8 cellular contexts compared by ENCODE assay signal in the genomic region with DNA sequence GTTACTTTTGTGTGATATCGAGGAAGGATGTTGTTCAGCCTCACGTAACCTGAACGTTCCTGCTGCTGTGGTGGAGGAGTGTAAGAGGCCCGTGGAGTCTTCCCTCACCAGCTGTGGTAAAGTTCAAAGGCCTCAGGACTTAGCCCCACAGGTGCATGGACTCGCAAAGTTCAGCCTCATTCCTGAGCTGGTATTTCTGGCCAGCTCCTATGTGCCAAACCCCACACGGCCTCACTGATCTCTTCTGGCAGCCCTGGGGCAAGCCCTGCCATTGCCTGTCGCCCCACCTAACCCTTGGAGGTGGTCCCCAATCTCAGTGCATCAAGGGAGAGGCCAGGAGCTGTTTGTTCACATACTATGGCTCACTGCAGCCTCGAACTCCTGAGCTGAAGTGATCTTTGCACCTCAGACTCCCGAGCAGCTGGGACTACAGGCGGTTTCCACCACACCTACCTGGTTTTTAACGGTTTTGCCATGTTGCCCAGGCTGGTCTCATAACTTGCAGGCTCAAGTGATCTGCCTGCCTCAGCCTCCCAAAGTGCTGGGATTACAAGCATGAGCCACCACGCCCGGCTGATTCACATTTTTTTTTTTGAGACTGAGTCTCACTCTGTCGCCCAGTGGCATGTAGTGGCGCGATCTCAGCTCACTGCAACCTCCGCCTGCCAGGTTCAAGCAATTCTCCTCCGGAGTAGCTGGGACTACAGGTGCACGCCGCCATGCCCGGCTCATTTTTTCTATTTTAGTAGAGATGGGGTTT. TPM values are rescaled to one million over a fixed set of nuclear protein-coding genes. Genes with fewer than 3 reads are reported as not detected.
DNase-seq lines count a peak whose midpoint lies in the region; ATAC-seq and TF ChIP-seq lines count a peak whose summit lies in the region.

No MANE protein-coding gene starts in this region.

- ATAC-seq in HG03378 (IDR thresholded peaks at IDR 0.05; ENCODE audit: unreplicated experiment) = no peak
- no peak for ATAC-seq in omental fat pad (ENCODE audit: low FRiP score)

- peaks cover 37% of the 10 kb centered on the region for H3K4me1 Mint-ChIP-seq in osteocyte (ENCODE audit: unreplicated experiment)

- CTCF ChIA-PET in RWPE1 (lab: Yijun Ruan, JAX) = interaction anchor here (0.5 to 0.6 kb wide), 2 partner anchors 23 to 163 kb away, joined by 7 read pairs; no protein-coding TSS in a partner anchor

- H3K27me3 Mint-ChIP-seq in osteocyte (ENCODE audit: unreplicated experiment) = peaks cover 3% of the 10 kb centered on the region

- no peaks in the 10 kb centered on the region for H3K9me3 Mint-ChIP-seq in osteocyte (ENCODE audit: unreplicated experiment)

- POLR2A ChIA-PET in RWPE1 (lab: Yijun Ruan, JAX; ENCODE audit: low non-redundant PET) = interaction anchor here (0.6 kb wide), 1 partner anchor 172 kb away, joined by 3 read pairs; no protein-coding TSS in a partner anchor

- DNase-seq in GM12865 (ENCODE audit: low read depth) (no peak), RWPE1 (ENCODE audit: low spot score) (no peak), epithelial cell of prostate (ENCODE audit: low read depth, low spot score) (no peak), osteocyte (ENCODE audit: extremely low spot score, unreplicated experiment) (no peak), NCI-H1436 (lab: John Stamatoyannopoulos, UW) (no peak), omental fat pad (ENCODE audit: low spot score) (no peak), GDM1 (lab: John Stamatoyannopoulos, UW) (no peak)

- TF ChIP-seq CTCF in GM12865 (IDR thresholded peaks at IDR 0.05; ENCODE audit: insufficient read depth, low read depth, low read length, missing control alignments) = no peak
- TF ChIP-seq CTCF in RWPE1 (conservative IDR thresholded peaks at IDR 0.05; ENCODE audit: low read depth) = no peak
- TF ChIP-seq CTCF in osteocyte (IDR thresholded peaks at IDR 0.05) = no peak
- TF ChIP-seq CTCF in omental fat pad (IDR thresholded peaks at IDR 0.05) = no peak

- no peak overlapping the region for H3K27ac Mint-ChIP-seq in osteocyte (ENCODE audit: unreplicated experiment)

- H3K27ac ChIP-seq in RWPE1 (peak overlapping the region; percentile 94), epithelial cell of prostate (peak overlapping the region; percentile 81)

- peak overlapping the region; percentile 81 for H3K4me3 Mint-ChIP-seq in osteocyte (ENCODE audit: unreplicated experiment)

- peaks cover 6% of the 10 kb centered on the region for H3K36me3 Mint-ChIP-seq in osteocyte (ENCODE audit: unreplicated experiment)

- peak overlapping the region; percentile 92 for H3K4me3 ChIP-seq in GM12865 (ENCODE audit: low read depth, low read length)

RNA-seq across cellular contexts. Expression of a gene that starts 2.2 kb away (rescaled TPM):
- 31.5 TPM in 2 replicates for total RNA-seq in osteocyte
- total RNA-seq in omental fat pad = 10 to 100 TPM; 14.7 to 34.9 (median 22.4) TPM

RNA-seq across cellular contexts. Expression of a gene that starts 17.7 kb away (rescaled TPM):
- 8.0 and 9.3 TPM in 2 replicates for total RNA-seq in osteocyte
- 10 to 100 TPM in 3 of 4 donors, 1 to 10 TPM in 1; 9.1 to 31.8 (median 13.4) TPM for total RNA-seq in omental fat pad

RNA-seq across cellular contexts. Expression of a gene that starts 17.9 kb away (rescaled TPM):
- total RNA-seq in osteocyte = 6.0 and 6.4 TPM in 2 replicates
- total RNA-seq in omental fat pad = 1 to 10 TPM in 3 of 4 donors, under 1 TPM in 1; 0.95 to 5.5 (median 1.7) TPM

RNA-seq across cellular contexts. Expression of a gene that starts 37.3 kb away (rescaled TPM):
- total RNA-seq in osteocyte = 14.4 and 15.4 TPM in 2 replicates
- 10 to 100 TPM; 15.4 to 56.8 (median 35.6) TPM for total RNA-seq in omental fat pad

RNA-seq across cellular contexts. Expression of a gene that starts 41.1 kb away (rescaled TPM):
- total RNA-seq in osteocyte (3.2 and 3.7 TPM in 2 replicates), omental fat pad (under 1 TPM in 3 of 4 donors, not detected in 1; 0.24 to 0.38 (median 0.32) TPM)
